Comparison of ENCODE assay signal across 27 cellular contexts in the genomic region with DNA sequence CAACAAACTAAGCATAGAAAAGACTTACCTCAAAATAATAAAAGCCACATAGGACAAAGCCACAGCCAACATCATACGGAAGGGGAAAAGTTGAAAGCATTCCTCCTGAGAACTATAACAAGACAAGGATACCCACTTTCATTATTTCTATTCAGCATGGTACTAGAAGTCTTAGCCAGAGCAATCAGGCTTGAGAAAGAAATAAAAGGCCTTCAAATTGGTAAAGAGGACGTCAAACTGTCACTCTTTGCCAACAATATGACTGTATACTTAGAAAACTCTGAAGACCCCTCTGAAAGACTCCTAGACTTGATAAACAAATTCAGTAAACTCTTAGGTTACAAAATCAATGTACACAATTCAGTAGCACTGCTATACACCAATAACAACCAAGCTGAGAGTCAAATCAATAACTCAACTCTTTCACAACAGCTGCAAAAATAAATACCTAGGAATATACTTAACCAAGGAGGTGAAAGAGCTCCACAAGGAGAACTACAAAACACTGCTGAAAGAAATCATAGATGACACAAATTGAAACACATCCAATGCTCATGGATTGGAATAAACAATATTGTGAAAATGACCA. TPM values are rescaled to one million over a fixed set of nuclear protein-coding genes. Genes with fewer than 3 reads are reported as not detected.
"Had no signal": no experiment of that assay in that cellular context is flagged by ENCODE, and none has a peak within 500 bp of the region (broad histone marks: within the 10 kb centered on the region; RNA-seq: fewer than 3 reads in every experiment).

No MANE protein-coding gene starts in this region.

- H3K27ac ChIP-seq: coronary artery, dorsolateral prefrontal cortex, epithelial cell of prostate, esophagus squamous epithelium, gastrocnemius medialis, heart right ventricle, left ventricle myocardium inferior, lower lobe of right lung had no signal

- H3K9me3 ChIP-seq: esophagus squamous epithelium, gastrocnemius medialis, lower lobe of right lung, mucosa of descending colon had no signal

- ATAC-seq: esophagus mucosa, gastrocnemius medialis, heart right ventricle, left cardiac atrium, lower lobe of right lung, mucosa of descending colon had no signal

- H3K4me3 Mint-ChIP-seq: mesothelial cell of epicardium, naive B cell had no signal

- H3K27me3 ChIP-seq: dorsolateral prefrontal cortex, esophagus squamous epithelium, gastrocnemius medialis, heart right ventricle had no signal

- DNase-seq: dermis blood vessel endothelial cell; dorsolateral prefrontal cortex; effector CD4-positive, alpha-beta T cell; effector memory CD4-positive, alpha-beta T cell; erythroblast; esophagus squamous epithelium; foreskin fibroblast; foreskin melanocyte; gastrocnemius medialis; glutamatergic neuron; head of caudate nucleus; heart right ventricle; hippocampal formation; left cardiac atrium; left ventricle myocardium inferior; lower lobe of right lung; mesenchymal stem cell; mucosa of descending colon; naive B cell had no signal

- H3K4me3 ChIP-seq: coronary artery, dorsolateral prefrontal cortex, esophagus squamous epithelium, gastrocnemius medialis, heart right ventricle, left ventricle myocardium inferior, lower lobe of right lung, mucosa of descending colon had no signal

- H3K36me3 Mint-ChIP-seq: mesothelial cell of epicardium, naive B cell had no signal

- H3K27ac Mint-ChIP-seq: mesothelial cell of epicardium had no signal

- H3K4me1 ChIP-seq: esophagus squamous epithelium, gastrocnemius medialis, heart right ventricle, left ventricle myocardium inferior, lower lobe of right lung had no signal

- H3K36me3 ChIP-seq: esophagus squamous epithelium, gastrocnemius medialis, heart right ventricle, left ventricle myocardium inferior, lower lobe of right lung had no signal

- FAIRE-seq: colon, islet of Langerhans, keratinocyte had no signal

- H3K4me1 Mint-ChIP-seq: mesothelial cell of epicardium, naive B cell had no signal

RNA-seq across cellular contexts. Expression of a gene that starts 11.6 kb away (rescaled TPM):
- total RNA-seq: myocyte had no signal

RNA-seq across cellular contexts. Expression of a gene that starts 19.6 kb away (rescaled TPM):
- total RNA-seq: mesothelial cell of epicardium, myocyte had no signal
